Comparison of ENCODE assay signal across 13 cellular contexts in the genomic region with DNA sequence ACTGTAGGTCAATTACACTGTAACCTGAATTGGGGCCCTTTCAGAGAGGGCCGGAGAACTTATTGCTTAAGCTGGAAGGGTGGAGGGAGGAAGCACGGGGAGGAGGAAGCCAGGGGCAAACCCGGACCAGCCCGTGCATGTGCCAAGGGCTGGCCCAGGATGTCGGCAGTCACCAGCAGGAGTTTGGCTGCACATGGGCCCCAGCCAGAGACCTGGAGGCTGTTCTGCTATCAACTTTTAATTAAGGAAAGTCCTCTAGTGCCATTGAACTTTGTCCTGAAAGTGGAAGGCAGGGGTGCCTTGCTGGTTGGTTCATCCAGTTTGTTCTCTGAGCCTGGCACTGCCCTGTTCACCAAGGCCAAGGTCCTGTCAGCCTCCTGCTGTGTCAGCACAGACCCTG.
"Had no signal": no experiment of that assay in that cellular context is flagged by ENCODE, and none has a peak within 500 bp of the region (broad histone marks: within the 10 kb centered on the region; RNA-seq: fewer than 3 reads in every experiment).

No MANE protein-coding gene starts in this region.

- H3K36me3 ChIP-seq: gastrocnemius medialis, left lung, thoracic aorta had no signal

- H3K4me3 ChIP-seq: coronary artery, gastrocnemius medialis, left lung, thoracic aorta had no signal

- H3K4me1 ChIP-seq: gastrocnemius medialis had no signal

- H3K27ac ChIP-seq: coronary artery, gastrocnemius medialis, left lung, thoracic aorta had no signal

- ATAC-seq: activated T-helper 17 cell treated with anti-CD3 and anti-CD28 coated beads, Interleukin-2, amount 50 U/mL, for 72 hours; gastrocnemius medialis; left lung; right cardiac atrium; stimulated activated naive CD8-positive, alpha-beta T cell treated with anti-CD3 and anti-CD28 coated beads, Interleukin-15, amount 100 ng/mL, for 72 hours had no signal

- DNase-seq: activated CD4-positive, alpha-beta T cell treated with anti-CD3 and anti-CD28 coated beads for 1 hour; activated CD4-positive, alpha-beta T cell treated with anti-CD3 and anti-CD28 coated beads, Interleukin-2, amount 50 U/mL, for 4 hours; activated naive CD4-positive, alpha-beta T cell treated with anti-CD3 and anti-CD28 coated beads for 36 hours; caudate nucleus; gastrocnemius medialis; nephron progenitor cell; occipital lobe; stimulated activated naive CD8-positive, alpha-beta T cell treated with anti-CD3 and anti-CD28 coated beads, Interleukin-15, amount 100 ng/mL, for 72 hours had no signal

- H3K9me3 ChIP-seq: gastrocnemius medialis, left lung, thoracic aorta had no signal

- H3K27me3 ChIP-seq: gastrocnemius medialis, left lung had no signal
